ENCODE assay signal across 9 cellular contexts in genomic region chr19:4557186-4557970, GRCh38. TPM values are rescaled to one million over a fixed set of nuclear protein-coding genes. Genes with fewer than 3 reads are reported as not detected.
DNase-seq lines count a peak whose midpoint lies in the region; ATAC-seq and TF ChIP-seq lines count a peak whose summit lies in the region.
"Had no signal": no experiment of that assay in that cellular context is flagged by ENCODE, and none has a peak within 500 bp of the region (broad histone marks: within the 10 kb centered on the region; RNA-seq: fewer than 3 reads in every experiment).

No MANE protein-coding gene starts in this region.

- peak overlapping the region in 1 of 3 donors; percentile 38 for H3K27ac ChIP-seq in right lobe of liver
- no peak overlapping the region for H3K27ac ChIP-seq in esophagus squamous epithelium
- H3K27ac ChIP-seq: GM23248 had no signal

- TF ChIP-seq CTCF in GM10266 (IDR thresholded peaks at IDR 0.05; ENCODE audit: control insufficient read depth, insufficient read depth, low read depth, missing control alignments), result peak; percentile 33
- TF ChIP-seq CTCF in right lobe of liver (IDR thresholded peaks at IDR 0.05), result no peak
- peak in 3 of 6 experiments; percentile 7 to 43 (median 15) for TF ChIP-seq CTCF in esophagus squamous epithelium (IDR thresholded peaks at IDR 0.05)

- peak overlapping the region in 1 of 3 donors; percentile 29 for H3K4me3 ChIP-seq in right lobe of liver
- peak overlapping the region in 2 of 4 donors; percentile 37 to 60 for H3K4me3 ChIP-seq in esophagus squamous epithelium
- H3K4me3 ChIP-seq: GM23248 had no signal

- no peaks in the 10 kb centered on the region for H3K36me3 Mint-ChIP-seq in activated naive CD4-positive, alpha-beta T cell treated with anti-CD3 and anti-CD28 coated beads, Interleukin-2, amount 50 U/mL, for 72 hours

- intact Hi-C loops in right lobe of liver (cut with DNase I) (no loop called here), esophagus squamous epithelium (cut with DNase I) (no loop called here)

- WGBS in right lobe of liver (ENCODE audit: insufficient coverage, low coverage, low lambda C conversion rate, missing lambda C conversion rate), result 57% methylated on average over 16 of the region's 31 CpGs
- 69 to 75% methylated on average over 22 to 27 of the region's 31 CpGs for WGBS in esophagus squamous epithelium, 2 donors

- no peak overlapping the region for H3K27ac Mint-ChIP-seq in activated naive CD4-positive, alpha-beta T cell treated with anti-CD3 and anti-CD28 coated beads, Interleukin-2, amount 50 U/mL, for 72 hours

- H3K36me3 ChIP-seq in right lobe of liver, result no peaks in the 10 kb centered on the region
- no peaks in the 10 kb centered on the region for H3K36me3 ChIP-seq in esophagus squamous epithelium

- DNase-seq in GM10266 (ENCODE audit: extremely low spot score) (no peak), HuH-7 (ENCODE audit: low spot score) (peak; percentile 69), right lobe of liver (no peak), epidermal melanocyte (ENCODE audit: insufficient read length, low spot score) (no peak), mucosa of gallbladder (ENCODE audit: low spot score) (no peak), esophagus squamous epithelium (lab: John Stamatoyannopoulos, UW) (no peak)
- DNase-seq in activated naive CD4-positive, alpha-beta T cell treated with anti-CD3 and anti-CD28 coated beads, Interleukin-2, amount 50 U/mL, for 72 hours (ENCODE audit: low spot score in 2 of 2), result peak in 1 of 2 donors; percentile 53
- DNase-seq: stimulated activated naive CD4-positive, alpha-beta T cell treated with Interleukin-2 at 50 U/mL for 16 hours had no signal

- H3K27me3 ChIP-seq in right lobe of liver, result no peaks in the 10 kb centered on the region
- peaks cover 0 to 7% (median 0%) of the 10 kb centered on the region in 4 donors for H3K27me3 ChIP-seq in esophagus squamous epithelium

- H3K9me3 Mint-ChIP-seq in activated naive CD4-positive, alpha-beta T cell treated with anti-CD3 and anti-CD28 coated beads, Interleukin-2, amount 50 U/mL, for 72 hours, result peaks cover 0 to 11% of the 10 kb centered on the region in 2 donors

- no peaks in the 10 kb centered on the region for H3K9me3 ChIP-seq in right lobe of liver
- no peaks in the 10 kb centered on the region for H3K9me3 ChIP-seq in esophagus squamous epithelium

- H3K4me1 ChIP-seq in right lobe of liver, result no peaks in the 10 kb centered on the region
- H3K4me1 ChIP-seq in esophagus squamous epithelium, result peaks cover 0 to 23% (median 8%) of the 10 kb centered on the region in 3 donors

- TF ChIP-seq POLR2A in right lobe of liver (IDR thresholded peaks at IDR 0.05), result no peak
- no peak for TF ChIP-seq POLR2A in esophagus squamous epithelium (IDR thresholded peaks at IDR 0.05)

- ATAC-seq in activated naive CD4-positive, alpha-beta T cell treated with anti-CD3 and anti-CD28 coated beads, Interleukin-2, amount 50 U/mL, for 72 hours, result peak; percentile 37 to 63
- ATAC-seq in right lobe of liver, result peak; percentile 11 to 37 (median 18)

RNA-seq across cellular contexts. Expression of gene SEMA6B, which starts 2.1 kb away (rescaled TPM):
- not detected for total RNA-seq in activated naive CD4-positive, alpha-beta T cell treated with anti-CD3 and anti-CD28 coated beads, Interleukin-2, amount 50 U/mL, for 72 hours
- 1 to 10 TPM; 1.0 to 6.5 (median 2.3) TPM for total RNA-seq in right lobe of liver
- 5.0 TPM for total RNA-seq in mucosa of gallbladder
- 1 to 10 TPM in 2 of 4 donors, under 1 TPM in 2; 0.61 to 4.3 (median 1.8) TPM for total RNA-seq in esophagus squamous epithelium
- total RNA-seq: GM23248 had no signal

RNA-seq across cellular contexts. Expression of gene LRG1, which starts 17.5 kb away (rescaled TPM):
- 1 to 10 TPM in 1 of 2 donors, under 1 TPM in 1; 0.23 to 3.0 TPM for total RNA-seq in activated naive CD4-positive, alpha-beta T cell treated with anti-CD3 and anti-CD28 coated beads, Interleukin-2, amount 50 U/mL, for 72 hours
- total RNA-seq in right lobe of liver (1,000 to 10,000 TPM in 2 of 6 experiments, 100 to 1,000 TPM in 4; 331 to 1,334 (median 524) TPM), mucosa of gallbladder (16.2 TPM), esophagus squamous epithelium (10 to 100 TPM in 3 of 4 donors, 1 to 10 TPM in 1; 3.8 to 53.0 (median 21.1) TPM)
- total RNA-seq: GM23248 had no signal

RNA-seq across cellular contexts. Expression of gene PLIN5, which starts 22.4 kb away (rescaled TPM):
- under 1 TPM in 1 of 2 donors, not detected in 1; 0.41 TPM for total RNA-seq in activated naive CD4-positive, alpha-beta T cell treated with anti-CD3 and anti-CD28 coated beads, Interleukin-2, amount 50 U/mL, for 72 hours
- 100 to 1,000 TPM in 4 of 6 experiments, 10 to 100 TPM in 2; 35.0 to 149 (median 117) TPM for total RNA-seq in right lobe of liver
- 13.6 TPM for total RNA-seq in mucosa of gallbladder
- total RNA-seq in esophagus squamous epithelium, result 10 to 100 TPM in 1 of 4 donors, 1 to 10 TPM in 3; 1.9 to 12.9 (median 5.2) TPM
- total RNA-seq: GM23248 had no signal

RNA-seq across cellular contexts. Expression of gene PLIN4, which starts 39.1 kb away (rescaled TPM):
- under 1 TPM in 1 of 2 donors, not detected in 1; 0.08 TPM for total RNA-seq in activated naive CD4-positive, alpha-beta T cell treated with anti-CD3 and anti-CD28 coated beads, Interleukin-2, amount 50 U/mL, for 72 hours
- total RNA-seq in right lobe of liver (10 to 100 TPM; 28.4 to 51.2 (median 39.3) TPM), mucosa of gallbladder (36.4 TPM), esophagus squamous epithelium (1 to 10 TPM; 1.4 to 6.7 (median 2.4) TPM)
- total RNA-seq: GM23248 had no signal

Comparison
In these comparisons a context has a peak if more than half of its experiments do, and no peak if none do; other contexts are left out.
1. RNA of gene LRG1, which starts 17.5 kb away (total RNA-seq): 331 to 1,334 TPM in right lobe of liver; 3.8 to 53.0 TPM in esophagus squamous epithelium, 16.2 TPM in mucosa of gallbladder (single experiment) and 0.23 to 3.0 TPM in activated naive CD4-positive, alpha-beta T cell treated with anti-CD3 and anti-CD28 coated beads, Interleukin-2, amount 50 U/mL, for 72 hours; every median in the first group is over 4 times any median in the second.